9 cellular contexts compared by ENCODE assay signal in the genomic region with DNA sequence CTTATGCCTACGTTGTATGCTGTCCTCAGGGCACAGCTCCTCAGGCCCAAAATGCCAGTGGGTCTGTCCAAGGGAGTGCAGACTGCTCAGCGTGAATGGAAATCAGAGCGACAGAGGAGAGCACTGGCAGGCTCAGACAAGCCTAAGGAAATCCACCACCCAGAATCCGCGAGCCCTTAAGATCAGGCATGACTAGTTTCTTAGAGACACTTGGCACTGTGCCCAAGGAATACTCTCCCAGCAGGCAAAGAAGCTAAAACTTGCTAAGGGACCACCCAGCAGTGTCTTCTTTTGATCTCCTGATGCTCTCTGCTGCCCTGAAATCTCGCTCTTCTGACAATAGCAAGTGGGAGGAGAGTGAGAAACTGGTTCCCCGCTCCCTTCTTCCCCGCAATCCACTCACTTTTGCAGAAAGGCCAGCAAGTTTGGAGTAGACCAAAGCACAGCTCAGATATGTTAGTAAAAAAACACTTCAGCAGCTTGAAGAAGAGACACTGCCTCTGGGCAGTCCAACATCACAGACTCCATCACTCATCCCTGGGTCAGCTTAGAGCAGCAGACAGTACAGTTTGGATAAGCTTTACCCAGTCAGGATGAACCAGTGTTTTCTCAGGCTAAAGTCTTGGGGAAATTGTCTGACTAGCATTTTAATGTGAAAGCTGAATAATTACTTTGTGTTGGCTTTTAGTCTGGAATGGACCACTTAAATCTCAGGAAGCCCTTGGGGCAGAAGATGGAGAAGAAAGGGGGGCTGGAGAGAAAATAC. TPM values are rescaled to one million over a fixed set of nuclear protein-coding genes. Genes with fewer than 3 reads are reported as not detected.
DNase-seq lines count a peak whose midpoint lies in the region; ATAC-seq and TF ChIP-seq lines count a peak whose summit lies in the region.
"Had no signal": no experiment of that assay in that cellular context is flagged by ENCODE, and none has a peak within 500 bp of the region (broad histone marks: within the 10 kb centered on the region; RNA-seq: fewer than 3 reads in every experiment).

No MANE protein-coding gene starts in this region.

- H3K36me3 ChIP-seq in BLaER1, result peaks cover 81% of the 10 kb centered on the region

- H3K4me3 Mint-ChIP-seq in endothelial cell (ENCODE audit: unreplicated experiment) (peak overlapping the region; percentile 51), neural crest cell (no peak overlapping the region)

- H3K4me1 ChIP-seq in BLaER1, result peaks cover 89% of the 10 kb centered on the region

- H3K36me3 Mint-ChIP-seq in endothelial cell (ENCODE audit: low read depth, unreplicated experiment) (peaks cover 39% of the 10 kb centered on the region), neural crest cell (ENCODE audit: low read depth) (peaks cover 3% of the 10 kb centered on the region)

- peaks cover under 1% of the 10 kb centered on the region for H3K27me3 Mint-ChIP-seq in endothelial cell (ENCODE audit: unreplicated experiment)
- H3K27me3 Mint-ChIP-seq in neural crest cell (ENCODE audit: low read depth), result no peaks in the 10 kb centered on the region

- H4K20me1 ChIP-seq in BLaER1, result no peaks in the 10 kb centered on the region

- H3K4me3 ChIP-seq in BLaER1, result no peak overlapping the region

- peaks cover 40% of the 10 kb centered on the region for H3K4me1 Mint-ChIP-seq in endothelial cell (ENCODE audit: unreplicated experiment)
- H3K4me1 Mint-ChIP-seq in neural crest cell, result peaks cover 27% of the 10 kb centered on the region

- TF ChIP-seq CTCF in endothelial cell (IDR thresholded peaks at IDR 0.05; ENCODE audit: unreplicated experiment) (no peak), neural crest cell (conservative IDR thresholded peaks at IDR 0.05) (no peak)

- peak; percentile 63 for DNase-seq in NCI-H82 treated with DMSO at 0.1 percent for 48 hours (lab: John Stamatoyannopoulos, UW; ENCODE audit: unreplicated experiment)
- DNase-seq in endothelial cell (ENCODE audit: low spot score), result no peak
- DNase-seq in neural crest cell (ENCODE audit: low read depth, low spot score), result no peak
- no peak for DNase-seq in GOT3 (lab: John Stamatoyannopoulos, UW)
- no peak for DNase-seq in SKM-1 (lab: John Stamatoyannopoulos, UW; ENCODE audit: unreplicated experiment)
- DNase-seq: cortex of kidney had no signal

- ATAC-seq in HG03439 (IDR thresholded peaks at IDR 0.05; ENCODE audit: unreplicated experiment) (no peak), GM18517 (IDR thresholded peaks at IDR 0.05; ENCODE audit: unreplicated experiment) (no peak)

- H3K27ac ChIP-seq in BLaER1, result peak overlapping the region; percentile 73

- H3K27ac Mint-ChIP-seq in endothelial cell (ENCODE audit: unreplicated experiment), result peak overlapping the region; percentile 70
- H3K27ac Mint-ChIP-seq in neural crest cell (ENCODE audit: unreplicated experiment), result peak overlapping the region; percentile 54

- peak overlapping the region; percentile 49 for H3K9ac ChIP-seq in BLaER1

- H3K9me3 ChIP-seq in BLaER1, result no peaks in the 10 kb centered on the region

- peak overlapping the region; percentile 63 for H3K4me2 ChIP-seq in BLaER1

- H3K9me3 Mint-ChIP-seq in endothelial cell (ENCODE audit: unreplicated experiment) (no peaks in the 10 kb centered on the region), neural crest cell (no peaks in the 10 kb centered on the region)

- no peaks in the 10 kb centered on the region for H3K27me3 ChIP-seq in BLaER1

RNA-seq across cellular contexts. Expression of gene TRAF3IP2, which starts 32.4 kb away (rescaled TPM):
- total RNA-seq in endothelial cell (ENCODE audit: unreplicated experiment), result 70.0 TPM
- 1.8 and 2.4 TPM in 2 replicates for total RNA-seq in neural crest cell

Comparison
In these comparisons a context has a peak if more than half of its experiments do, and no peak if none do; other contexts are left out.
1. RNA of gene TRAF3IP2, which starts 32.4 kb away (total RNA-seq): 70.0 TPM in endothelial cell (single experiment); 1.8 to 2.4 TPM in neural crest cell; every median in the first group is over 10 times any median in the second.